Comparison of ENCODE assay signal across 26 cellular contexts in genomic region chr1:222390181-222390580, GRCh38.
DNase-seq lines count a peak whose midpoint lies in the region; ATAC-seq and TF ChIP-seq lines count a peak whose summit lies in the region.
"Had no signal": no experiment of that assay in that cellular context is flagged by ENCODE, and none has a peak within 500 bp of the region (broad histone marks: within the 10 kb centered on the region; RNA-seq: fewer than 3 reads in every experiment).

No MANE protein-coding gene starts in this region.

- no peaks in the 10 kb centered on the region for H3K9me3 ChIP-seq in fibroblast of lung (ENCODE audit: control insufficient read depth, insufficient read depth, low read depth, low read length)
- H3K9me3 ChIP-seq: left ventricle myocardium inferior, prostate gland, sigmoid colon, testis, uterus had no signal

- H3K27ac ChIP-seq in fibroblast of lung (ENCODE audit: insufficient read depth, low read length) = no peak overlapping the region
- H3K27ac ChIP-seq: coronary artery, left ventricle myocardium inferior, prostate gland, sigmoid colon, testis, uterus, WERI-Rb-1 had no signal

- WGBS in lower leg skin, 2 donors = 75 to 98% methylated on average over 2 of the region's 2 CpGs

- no peaks in the 10 kb centered on the region for H3K79me2 ChIP-seq in fibroblast of lung (ENCODE audit: control insufficient read depth, insufficient read depth, low read length)

- no peaks in the 10 kb centered on the region for H3K27me3 ChIP-seq in fibroblast of lung (ENCODE audit: control insufficient read depth, insufficient read depth, low read length)
- H3K27me3 ChIP-seq: sigmoid colon, testis, uterus had no signal

- no peaks in the 10 kb centered on the region for H3K4me1 ChIP-seq in fibroblast of lung (ENCODE audit: control insufficient read depth, extremely low read depth, insufficient read depth, low read length)
- H3K4me1 ChIP-seq: left ventricle myocardium inferior, prostate gland, sigmoid colon, testis, uterus had no signal

- no peak overlapping the region for H3K9ac ChIP-seq in fibroblast of lung (ENCODE audit: insufficient read depth, low read length)

- H3K4me2 ChIP-seq in fibroblast of lung (ENCODE audit: extremely low read depth, insufficient read depth, low read length) = no peak overlapping the region

- TF ChIP-seq POLR2A in lower leg skin (IDR thresholded peaks at IDR 0.05) = no peak

- no peaks in the 10 kb centered on the region for H4K20me1 ChIP-seq in fibroblast of lung (ENCODE audit: control insufficient read depth, extremely low read depth, insufficient read depth, low read length)

- DNase-seq in GM03348 (ENCODE audit: low spot score) = peak; percentile 70
- peak; percentile 65 for DNase-seq in RPMI7951 (ENCODE audit: low read depth)
- DNase-seq in fibroblast of lung (ENCODE audit: low read depth in 2 of 2) = peak; percentile 39 to 82
- peak; percentile 90 for DNase-seq in stromal cell of bone marrow (ENCODE audit: low read depth)
- DNase-seq in lower leg skin (ENCODE audit: low spot score in 2 of 2) = no peak
- no peak for DNase-seq in stimulated activated CD4-positive, alpha-beta T cell treated with anti-CD3 and anti-CD28 coated beads, Interleukin-1b, Interleukin-23, amount 100 ng/mL, for 48 hours
- DNase-seq: activated CD4-positive, alpha-beta T cell treated with anti-CD3 and anti-CD28 coated beads for 48 hours; activated gamma-delta T cell; activated naive CD8-positive, alpha-beta T cell treated with anti-CD3 and anti-CD28 coated beads, Interleukin-2, amount 50 U/mL, for 24 hours; activated T-cell treated with anti-CD3 and anti-CD28 coated beads, Interleukin-2, amount 50 U/mL, for 24 hours; CD8-positive, alpha-beta memory T cell; endodermal cell; KBM-7; left ventricle myocardium inferior; naive thymus-derived CD4-positive, alpha-beta T cell; NCI-H1436; NCI-H510A; sigmoid colon; stimulated activated naive B cell treated with anti-CD40 and anti-IgM and Interleukin-4, amounts not matched to agents 10 μg/mL and 1 μg/mL and 100 μg/mL, for 72 hours; testis; uterus; WERI-Rb-1 had no signal

- TF ChIP-seq CTCF in fibroblast of lung (conservative IDR thresholded peaks at IDR 0.05 in 1 of 2, IDR thresholded peaks at IDR 0.05 in 1 of 2; ENCODE audit: low read depth in 1 of 2, low read length in 2 of 2) (no peak), lower leg skin (IDR thresholded peaks at IDR 0.05) (no peak)

- no peaks in the 10 kb centered on the region for H3K36me3 ChIP-seq in fibroblast of lung (ENCODE audit: control insufficient read depth, insufficient read depth, low read length)
- H3K36me3 ChIP-seq: left ventricle myocardium inferior, prostate gland, sigmoid colon, uterus, WERI-Rb-1 had no signal

- intact Hi-C loops in lower leg skin (cut with DNase I; ENCODE audit: low total_unique reads) = no loop called here

- H3K4me3 ChIP-seq in fibroblast of lung (replicated peaks in 1 of 4; ENCODE audit: control extremely low read depth in 1 of 4, insufficient read depth in 1 of 4, low read depth in 3 of 4, low read length in 4 of 4) = no peak overlapping the region
- H3K4me3 ChIP-seq in lower leg skin (ENCODE audit: low read depth, poor library complexity, severe bottlenecking) = no peak overlapping the region
- H3K4me3 ChIP-seq: coronary artery, left ventricle myocardium inferior, prostate gland, sigmoid colon, testis, uterus had no signal

- no peak overlapping the region for H2AFZ ChIP-seq in fibroblast of lung (ENCODE audit: low read length)

- ATAC-seq in GM18909 (IDR thresholded peaks at IDR 0.05; ENCODE audit: poor library complexity, unreplicated experiment) = no peak
- ATAC-seq: activated naive CD8-positive, alpha-beta T cell treated with anti-CD3 and anti-CD28 coated beads, Interleukin-2, amount 50 U/mL, for 24 hours; esophagus mucosa; naive thymus-derived CD4-positive, alpha-beta T cell; stimulated activated naive B cell treated with anti-CD40 and anti-IgM and Interleukin-4, amounts not matched to agents 10 μg/mL and 1 μg/mL and 100 μg/mL, for 72 hours had no signal

Comparison
In these comparisons a context has a peak if more than half of its experiments do, and no peak if none do; other contexts are left out.
1. DNase-seq: peak in GM03348 (single experiment), RPMI7951 (single experiment), fibroblast of lung (2 of 2) and stromal cell of bone marrow (single experiment); none in lower leg skin (0 of 2) and stimulated activated CD4-positive, alpha-beta T cell treated with anti-CD3 and anti-CD28 coated beads, Interleukin-1b, Interleukin-23, amount 100 ng/mL, for 48 hours (single experiment).